In genomic region chr3:99575683-99576082, GRCh38 we compare ENCODE assay signal across 8 cellular contexts.
"Had no signal": no experiment of that assay in that cellular context is flagged by ENCODE, and none has a peak within 500 bp of the region (broad histone marks: within the 10 kb centered on the region; RNA-seq: fewer than 3 reads in every experiment).

No MANE protein-coding gene starts in this region.

- ATAC-seq: GM12878 had no signal

- FAIRE-seq: G401.6, GM12878, GM12891, GM12892, GM18507, GM19239 had no signal

- H3K4me3 ChIP-seq: GM12878 had no signal

- DNase-seq: GDM1, GF-D8 had no signal
